10 cellular contexts compared by ENCODE assay signal in the genomic region with DNA sequence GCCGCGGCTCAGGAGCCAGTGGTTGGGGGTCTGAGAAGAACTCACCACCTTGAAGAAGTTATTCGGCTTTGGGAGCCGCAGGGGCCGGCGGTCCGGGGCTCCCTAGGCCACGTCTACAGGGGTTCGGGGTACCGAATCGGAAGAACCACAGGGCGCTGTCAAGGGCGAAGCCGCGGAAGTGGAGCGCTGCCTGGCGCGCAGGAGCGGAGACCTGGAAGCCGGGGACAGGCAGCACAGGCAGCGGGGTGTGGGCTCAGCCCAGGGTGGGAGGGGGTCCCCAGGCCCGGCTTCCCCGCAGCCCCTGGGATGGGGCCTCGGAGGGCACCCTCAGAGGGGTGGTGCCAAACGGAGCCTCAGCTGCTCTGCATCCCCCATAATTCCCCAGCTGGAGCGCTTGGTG. TPM values are rescaled to one million over a fixed set of nuclear protein-coding genes. Genes with fewer than 3 reads are reported as not detected.
"Had no signal": no experiment of that assay in that cellular context is flagged by ENCODE, and none has a peak within 500 bp of the region (broad histone marks: within the 10 kb centered on the region; RNA-seq: fewer than 3 reads in every experiment).

No MANE protein-coding gene starts in this region.

RNA-seq across cellular contexts. Expression of a gene that starts 11.2 kb away (rescaled TPM):
- total RNA-seq: activated B cell treated with CpG ODN at 0.5 μM for 24 hours, cardiac septum, chondrocyte, esophagus muscularis mucosa, frontal cortex, liver, omental fat pad, posterior vena cava, renal cortical epithelial cell, urinary bladder had no signal
